ENCODE assay signal across 1 cellular context in genomic region chr7:158447206-158448171, GRCh38.
A peak's percentile ranks its signal among the peaks of the same experiment; 100 is the strongest.
TF ChIP-seq lines count a peak whose summit lies in the region.

No MANE protein-coding gene starts in this region.

TF ChIP-seq in HepG2, 621 proteins besides CTCF, POLR2A, EP300 and RAD21 (continued from another document):
- TF ChIP-seq ZNF687 (CRISPR knock-in tag; IDR thresholded peaks at IDR 0.05) (peak; percentile 17; the same call in 1 of the 2 replicates), IKZF5 (CRISPR knock-in tag; IDR thresholded peaks at IDR 0.05) (no peak), KDM3A (CRISPR knock-in tag; IDR thresholded peaks at IDR 0.05; ENCODE audit: low read depth) (no peak), ZNF292 (CRISPR knock-in tag; IDR thresholded peaks at IDR 0.05; ENCODE audit: borderline replicate concordance, low read depth) (no peak)
